ENCODE assay signal across 11 cellular contexts in the genomic region with DNA sequence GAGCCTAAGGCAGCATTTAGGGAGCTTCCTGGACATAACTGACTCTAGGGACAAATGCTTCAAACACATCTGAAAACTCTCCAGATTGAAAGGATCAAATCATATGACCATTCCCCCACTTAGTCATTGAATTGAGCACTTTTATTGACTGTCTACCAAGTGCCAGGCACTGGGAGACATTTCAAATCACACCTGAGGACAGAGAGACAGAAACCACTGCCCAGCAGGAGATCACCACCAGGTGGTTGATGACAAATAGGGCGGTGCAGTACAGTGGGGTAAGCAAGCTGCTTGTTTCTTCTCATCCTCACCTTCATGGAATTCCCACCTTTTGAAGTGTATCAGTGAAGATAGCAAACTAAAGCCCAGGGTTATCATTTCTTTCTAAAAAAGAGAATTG. TPM values are rescaled to one million over a fixed set of nuclear protein-coding genes. Genes with fewer than 3 reads are reported as not detected.
DNase-seq lines count a peak whose midpoint lies in the region; ATAC-seq, FAIRE-seq and TF ChIP-seq lines count a peak whose summit lies in the region.
"Had no signal": no experiment of that assay in that cellular context is flagged by ENCODE, and none has a peak within 500 bp of the region (broad histone marks: within the 10 kb centered on the region; RNA-seq: fewer than 3 reads in every experiment).

No MANE protein-coding gene starts in this region.

- H3K36me3 Mint-ChIP-seq in brain = no peaks in the 10 kb centered on the region
- peaks cover 11% of the 10 kb centered on the region for H3K36me3 Mint-ChIP-seq in stimulated activated effector memory CD8-positive, alpha-beta T cell treated with anti-CD3 and anti-CD28 coated beads, Interleukin-12 subunit alpha, Interleukin-12 subunit beta, amount 100 ng/mL, for 72 hours

- ATAC-seq in stimulated activated effector memory CD8-positive, alpha-beta T cell treated with anti-CD3 and anti-CD28 coated beads, Interleukin-12 subunit alpha, Interleukin-12 subunit beta, amount 100 ng/mL, for 72 hours = no peak
- ATAC-seq: GM23338 had no signal

- no peak overlapping the region for H3K4me3 Mint-ChIP-seq in brain
- peak overlapping the region; percentile 22 for H3K4me3 Mint-ChIP-seq in stimulated activated effector memory CD8-positive, alpha-beta T cell treated with anti-CD3 and anti-CD28 coated beads, Interleukin-12 subunit alpha, Interleukin-12 subunit beta, amount 100 ng/mL, for 72 hours
- H3K4me3 Mint-ChIP-seq: GM23338 had no signal

- peaks cover 53% of the 10 kb centered on the region for H3K4me1 Mint-ChIP-seq in brain
- peaks cover 78% of the 10 kb centered on the region for H3K4me1 Mint-ChIP-seq in stimulated activated effector memory CD8-positive, alpha-beta T cell treated with anti-CD3 and anti-CD28 coated beads, Interleukin-12 subunit alpha, Interleukin-12 subunit beta, amount 100 ng/mL, for 72 hours

- peak overlapping the region; percentile 9 to 81 (median 66) for H3K27ac Mint-ChIP-seq in brain
- peak overlapping the region; percentile 69 for H3K27ac Mint-ChIP-seq in stimulated activated effector memory CD8-positive, alpha-beta T cell treated with anti-CD3 and anti-CD28 coated beads, Interleukin-12 subunit alpha, Interleukin-12 subunit beta, amount 100 ng/mL, for 72 hours
- H3K27ac Mint-ChIP-seq: GM23338 had no signal

- no peaks in the 10 kb centered on the region for H3K27me3 Mint-ChIP-seq in brain

- TF ChIP-seq CTCF in brain (conservative IDR thresholded peaks at IDR 0.05) = no peak

- FAIRE-seq in RCC 7860 (lab: Jason Lieb, UNC) = no peak

- H3K9me3 Mint-ChIP-seq in brain = no peaks in the 10 kb centered on the region
- no peaks in the 10 kb centered on the region for H3K9me3 Mint-ChIP-seq in stimulated activated effector memory CD8-positive, alpha-beta T cell treated with anti-CD3 and anti-CD28 coated beads, Interleukin-12 subunit alpha, Interleukin-12 subunit beta, amount 100 ng/mL, for 72 hours
- H3K9me3 Mint-ChIP-seq: GM23338 had no signal

- DNase-seq in NCI-H748 (lab: John Stamatoyannopoulos, UW; ENCODE audit: unreplicated experiment) (peak; percentile 80), NCI-H748 treated with DMSO at 0.1 percent for 48 hours (lab: John Stamatoyannopoulos, UW) (no peak), NCI-H345 treated with DMSO at 0.1 percent for 48 hours (lab: John Stamatoyannopoulos, UW; ENCODE audit: unreplicated experiment) (peak; percentile 92), RCC 7860 (ENCODE audit: low spot score) (no peak), middle frontal gyrus (ENCODE audit: extremely low spot score, low spot score) (no peak)
- DNase-seq in stimulated activated effector memory CD8-positive, alpha-beta T cell treated with anti-CD3 and anti-CD28 coated beads, Interleukin-12 subunit alpha, Interleukin-12 subunit beta, amount 100 ng/mL, for 72 hours (ENCODE audit: low spot score in 2 of 2) = no peak
- no peak for DNase-seq in stimulated activated CD8-positive, alpha-beta memory T cell treated with anti-CD3 and anti-CD28 coated beads, Interleukin-4, amount 100 ng/mL, for 48 hours
- DNase-seq: cortex of kidney had no signal

RNA-seq across cellular contexts. Expression of a gene that starts 19.0 kb away (rescaled TPM):
- polyA plus RNA-seq in brain (ENCODE audit: insufficient read depth, low read depth, low replicate concordance) = 89.1 TPM
- polyA plus RNA-seq: AG04450 had no signal

Comparison
In these comparisons a context has a peak if more than half of its experiments do, and no peak if none do; other contexts are left out.
1. DNase-seq: peak in NCI-H748 (single experiment) and NCI-H345 treated with DMSO at 0.1 percent for 48 hours (single experiment); none in NCI-H748 treated with DMSO at 0.1 percent for 48 hours (single experiment), stimulated activated effector memory CD8-positive, alpha-beta T cell treated with anti-CD3 and anti-CD28 coated beads, Interleukin-12 subunit alpha, Interleukin-12 subunit beta, amount 100 ng/mL, for 72 hours (0 of 2), stimulated activated CD8-positive, alpha-beta memory T cell treated with anti-CD3 and anti-CD28 coated beads, Interleukin-4, amount 100 ng/mL, for 48 hours (single experiment), RCC 7860 (single experiment) and middle frontal gyrus (single experiment).